In the genomic region with DNA sequence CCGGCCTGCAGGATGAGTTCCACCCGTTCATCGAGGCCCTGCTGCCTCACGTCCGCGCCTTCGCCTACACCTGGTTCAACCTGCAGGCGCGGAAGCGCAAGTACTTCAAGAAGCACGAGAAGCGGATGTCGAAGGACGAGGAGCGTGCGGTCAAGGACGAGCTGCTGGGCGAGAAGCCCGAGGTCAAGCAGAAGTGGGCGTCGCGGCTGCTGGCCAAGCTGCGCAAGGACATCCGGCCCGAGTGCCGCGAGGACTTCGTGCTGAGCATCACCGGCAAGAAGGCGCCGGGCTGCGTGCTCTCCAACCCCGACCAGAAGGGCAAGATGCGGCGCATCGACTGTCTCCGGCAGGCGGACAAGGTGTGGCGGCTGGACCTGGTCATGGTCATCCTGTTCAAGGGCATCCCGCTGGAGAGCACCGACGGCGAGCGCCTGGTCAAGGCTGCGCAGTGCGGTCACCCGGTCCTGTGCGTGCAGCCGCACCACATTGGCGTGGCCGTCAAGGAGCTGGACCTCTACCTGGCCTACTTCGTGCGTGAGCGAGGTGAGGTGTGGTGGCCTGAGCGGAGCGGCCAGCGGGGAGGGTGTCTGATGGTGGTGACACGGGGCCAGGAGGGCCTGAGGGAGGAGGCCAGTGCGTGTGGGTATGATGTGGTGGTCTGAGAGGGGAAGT, we compare ENCODE assay signal across 21 cellular contexts. TPM values are rescaled to one million over a fixed set of nuclear protein-coding genes. Genes with fewer than 3 reads are reported as not detected.
DNase-seq lines count a peak whose midpoint lies in the region; ATAC-seq and TF ChIP-seq lines count a peak whose summit lies in the region.
"Had no signal": no experiment of that assay in that cellular context is flagged by ENCODE, and none has a peak within 500 bp of the region (broad histone marks: within the 10 kb centered on the region; RNA-seq: fewer than 3 reads in every experiment).

No MANE protein-coding gene starts in this region.

- H3K36me3 ChIP-seq in A673 (ENCODE audit: insufficient read depth, low read length, poor library complexity, severe bottlenecking), result peaks cover 10% of the 10 kb centered on the region
- peaks cover 12 to 16% of the 10 kb centered on the region in 2 donors for H3K36me3 ChIP-seq in ascending aorta
- H3K36me3 ChIP-seq in sigmoid colon, result peaks cover 11 to 22% (median 14%) of the 10 kb centered on the region in 4 donors

- no peak for TF ChIP-seq POLR2A in sigmoid colon (IDR thresholded peaks at IDR 0.05)

- H3K4me1 ChIP-seq in A673 (ENCODE audit: insufficient read depth, low read length, poor library complexity, severe bottlenecking) (peaks cover 20% of the 10 kb centered on the region), ascending aorta (peaks cover 39 to 61% of the 10 kb centered on the region in 2 donors), sigmoid colon (peaks cover 0 to 94% (median 87%) of the 10 kb centered on the region in 4 donors)

- H3K27me3 ChIP-seq in A673 (replicated peaks; ENCODE audit: insufficient read depth, low read depth, low read length, poor library complexity), result no peaks in the 10 kb centered on the region
- H3K27me3 ChIP-seq in ascending aorta, result no peaks in the 10 kb centered on the region
- H3K27me3 ChIP-seq in sigmoid colon, result no peaks in the 10 kb centered on the region
- H3K27me3 ChIP-seq: dorsolateral prefrontal cortex had no signal

- H3K4me3 ChIP-seq in A673 (ENCODE audit: low read depth, low read length, poor library complexity, severe bottlenecking) (no peak overlapping the region), ascending aorta (no peak overlapping the region), fibroblast of mammary gland (ENCODE audit: control insufficient read depth, low read depth, low read length) (no peak overlapping the region), sigmoid colon (no peak overlapping the region)
- H3K4me3 ChIP-seq: dorsolateral prefrontal cortex, SK-N-MC had no signal

- TF ChIP-seq CTCF in A673 (conservative IDR thresholded peaks at IDR 0.05; ENCODE audit: low read depth, low read length) (no peak), ascending aorta (IDR thresholded peaks at IDR 0.05) (no peak), fibroblast of mammary gland (conservative IDR thresholded peaks at IDR 0.05; ENCODE audit: control insufficient read depth, insufficient read depth, low read depth, low read length) (no peak), sigmoid colon (IDR thresholded peaks at IDR 0.05) (no peak)

- TSS peak; percentile 61 for BruUV-seq in A673 (replicated peaks; lab: Mats Ljungman, UMichigan)

- no peak overlapping the region for H3K27ac ChIP-seq in A673 (ENCODE audit: low read depth, low read length, poor library complexity, severe bottlenecking)
- H3K27ac ChIP-seq in ascending aorta, result peak overlapping the region; percentile 64 to 84
- peak overlapping the region; percentile 98 to 100 (median 100) for H3K27ac ChIP-seq in sigmoid colon
- H3K27ac ChIP-seq: SK-N-MC had no signal

- 95% methylated on average over 59 of the region's 59 CpGs for WGBS in sigmoid colon, 2 donors

- DNase-seq in A673 (ENCODE audit: low spot score) (no peak), ascending aorta (ENCODE audit: low spot score in 2 of 2) (no peak), fibroblast of mammary gland (ENCODE audit: low read depth) (peak; percentile 40), sigmoid colon (peak; percentile 71), SIG-M5 treated with dmso at 0.1 percent for 504 hours (lab: John Stamatoyannopoulos, UW; ENCODE audit: unreplicated experiment) (no peak), activated gamma-delta T cell (lab: John Stamatoyannopoulos, UW) (no peak)
- no peak for DNase-seq in stimulated activated naive CD8-positive, alpha-beta T cell treated with anti-CD3 and anti-CD28 coated beads, Interleukin-15, Interleukin-2, amounts not matched to agents 100 U/mL and 50 U/mL, for 24 hours
- no peak for DNase-seq in activated effector memory CD4-positive, alpha-beta T cell treated with anti-CD3 and anti-CD28 coated beads, Interleukin-2, amount 50 U/mL, for 16 hours
- DNase-seq: ACHN; activated naive CD8-positive, alpha-beta T cell treated with anti-CD3 and anti-CD28 coated beads, Interleukin-2, amount 50 U/mL, for 24 hours; activated T-cell treated with anti-CD3 and anti-CD28 coated beads, Interleukin-2, amount 50 U/mL, for 4 hours; C1 segment of cervical spinal cord; dorsolateral prefrontal cortex; H7; NCI-H1436 treated with DMSO at 0.1 percent for 48 hours; NCI-H82; nucleus accumbens; stimulated activated CD4-positive, alpha-beta T cell treated with anti-CD3 and anti-CD28 coated beads, Interleukin-1b, Interleukin-23, amount 100 ng/mL, for 48 hours; stimulated activated naive CD8-positive, alpha-beta T cell treated with anti-CD3 and anti-CD28 coated beads, Interleukin-15, amount 100 ng/mL, for 72 hours had no signal

- POLR2A ChIA-PET in A673 (lab: Charles Lee; ENCODE audit: low non-redundant PET), result no interaction called here

- TF ChIP-seq EP300 in sigmoid colon (IDR thresholded peaks at IDR 0.05), result no peak

- no peaks in the 10 kb centered on the region for H3K9me3 ChIP-seq in A673 (ENCODE audit: low read depth, low read length, poor library complexity, severe bottlenecking)
- no peaks in the 10 kb centered on the region for H3K9me3 ChIP-seq in ascending aorta
- H3K9me3 ChIP-seq in sigmoid colon, result no peaks in the 10 kb centered on the region

- CTCF ChIA-PET in A673 (lab: Charles Lee), result no interaction called here

- no peak for ATAC-seq in stimulated activated naive CD8-positive, alpha-beta T cell treated with anti-CD3 and anti-CD28 coated beads, Interleukin-15, Interleukin-2, amounts not matched to agents 100 U/mL and 50 U/mL, for 24 hours
- ATAC-seq: activated naive CD8-positive, alpha-beta T cell treated with anti-CD3 and anti-CD28 coated beads, Interleukin-2, amount 50 U/mL, for 24 hours; activated T-cell treated with anti-CD3 and anti-CD28 coated beads, Interleukin-2, amount 50 U/mL, for 4 hours; esophagus mucosa; stimulated activated naive CD8-positive, alpha-beta T cell treated with anti-CD3 and anti-CD28 coated beads, Interleukin-15, amount 100 ng/mL, for 72 hours had no signal

- intact Hi-C loops in A673 (cut with micrococcal nuclease; ENCODE audit: unreplicated experiment), result no loop called here
- intact Hi-C loops in ascending aorta (cut with DNase I), result no loop called here
- intact Hi-C loops in sigmoid colon (cut with DNase I), result no loop called here

RNA-seq across cellular contexts. Expression of a gene that starts 15.5 kb away (rescaled TPM):
- 112 and 122 TPM in 2 replicates for total RNA-seq in A673 (2021)
- 194 TPM for total RNA-seq in ascending aorta
- 100 to 1,000 TPM in 1 of 4 donors, 10 to 100 TPM in 3; 63.2 to 114 (median 74.2) TPM for total RNA-seq in sigmoid colon
- polyA plus RNA-seq in sigmoid colon, result 10 to 100 TPM in 2 of 3 donors, 1 to 10 TPM in 1; 9.0 to 45.7 (median 10.2) TPM

Comparison
In these comparisons a context has a peak if more than half of its experiments do, and no peak if none do; other contexts are left out.
1. DNase-seq: peak in fibroblast of mammary gland (single experiment) and sigmoid colon (single experiment); none in A673 (single experiment), ascending aorta (0 of 2), SIG-M5 treated with dmso at 0.1 percent for 504 hours (single experiment), stimulated activated naive CD8-positive, alpha-beta T cell treated with anti-CD3 and anti-CD28 coated beads, Interleukin-15, Interleukin-2, amounts not matched to agents 100 U/mL and 50 U/mL, for 24 hours (single experiment), activated effector memory CD4-positive, alpha-beta T cell treated with anti-CD3 and anti-CD28 coated beads, Interleukin-2, amount 50 U/mL, for 16 hours (single experiment) and activated gamma-delta T cell (single experiment).